In genomic region chr6:4185419-4185818, GRCh38 we compare ENCODE assay signal across 20 cellular contexts. TPM values are rescaled to one million over a fixed set of nuclear protein-coding genes. Genes with fewer than 3 reads are reported as not detected.
DNase-seq lines count a peak whose midpoint lies in the region; TF ChIP-seq lines count a peak whose summit lies in the region.
"Had no signal": no experiment of that assay in that cellular context is flagged by ENCODE, and none has a peak within 500 bp of the region (broad histone marks: within the 10 kb centered on the region; RNA-seq: fewer than 3 reads in every experiment).

No MANE protein-coding gene starts in this region.

- H3K79me2 ChIP-seq in neural progenitor cell (ENCODE audit: low read depth), result no peaks in the 10 kb centered on the region
- H3K79me2 ChIP-seq: hepatocyte had no signal

- H3K4me1 ChIP-seq in neural progenitor cell, result peaks cover 6% of the 10 kb centered on the region
- H3K4me1 ChIP-seq: stomach, transverse colon had no signal

- no peak overlapping the region for H3K4me2 ChIP-seq in neural progenitor cell
- H3K4me2 ChIP-seq: hepatocyte had no signal

- H3K27ac ChIP-seq in neural progenitor cell, result no peak overlapping the region
- H3K27ac ChIP-seq: epithelial cell of prostate, hepatocyte, stomach, transverse colon had no signal

- H3K4me3 Mint-ChIP-seq in activated T-helper 1 cell treated with anti-CD3 and anti-CD28 coated beads, Interleukin-12 subunit alpha, Interleukin-12 subunit beta, Interleukin-2, Interleukin-4 antibody, amounts not matched to agents 30 ng/mL and 10 ng/mL and 1 ng/mL, durations not matched to agents 14 hours and 24 hours and 36 hours, result no peak overlapping the region
- H3K4me3 Mint-ChIP-seq in neural progenitor cell, result no peak overlapping the region
- H3K4me3 Mint-ChIP-seq: CD4-positive, alpha-beta memory T cell; WTC11 had no signal

- no peak overlapping the region for H3K9ac ChIP-seq in neural progenitor cell

- H3K4me1 Mint-ChIP-seq in activated T-helper 1 cell treated with anti-CD3 and anti-CD28 coated beads, Interleukin-12 subunit alpha, Interleukin-12 subunit beta, Interleukin-2, Interleukin-4 antibody, amounts not matched to agents 30 ng/mL and 10 ng/mL and 1 ng/mL, durations not matched to agents 14 hours and 24 hours and 36 hours (ENCODE audit: low read depth), result peaks cover 5% of the 10 kb centered on the region
- no peaks in the 10 kb centered on the region for H3K4me1 Mint-ChIP-seq in neural progenitor cell

- H3K27me3 Mint-ChIP-seq in activated T-helper 1 cell treated with anti-CD3 and anti-CD28 coated beads, Interleukin-12 subunit alpha, Interleukin-12 subunit beta, Interleukin-2, Interleukin-4 antibody, amounts not matched to agents 30 ng/mL and 10 ng/mL and 1 ng/mL, durations not matched to agents 14 hours and 24 hours and 36 hours (ENCODE audit: insufficient read depth), result peaks cover 6% of the 10 kb centered on the region
- peaks cover 5% of the 10 kb centered on the region for H3K27me3 Mint-ChIP-seq in neural progenitor cell (ENCODE audit: insufficient read depth, low read depth)

- no peak overlapping the region for H2AFZ ChIP-seq in neural progenitor cell (replicated peaks)
- H2AFZ ChIP-seq: hepatocyte had no signal

- H3K9me3 ChIP-seq in neural progenitor cell (ENCODE audit: low read depth), result no peaks in the 10 kb centered on the region
- H3K9me3 ChIP-seq: stomach, transverse colon had no signal

- no peaks in the 10 kb centered on the region for H3K27me3 ChIP-seq in neural progenitor cell
- H3K27me3 ChIP-seq: hepatocyte, stomach, transverse colon had no signal

- H3K9me3 Mint-ChIP-seq in activated T-helper 1 cell treated with anti-CD3 and anti-CD28 coated beads, Interleukin-12 subunit alpha, Interleukin-12 subunit beta, Interleukin-2, Interleukin-4 antibody, amounts not matched to agents 30 ng/mL and 10 ng/mL and 1 ng/mL, durations not matched to agents 14 hours and 24 hours and 36 hours, result no peaks in the 10 kb centered on the region
- peaks cover 13% of the 10 kb centered on the region for H3K9me3 Mint-ChIP-seq in neural progenitor cell

- H3K36me3 ChIP-seq in neural progenitor cell, result peaks cover 4% of the 10 kb centered on the region
- H3K36me3 ChIP-seq: stomach, transverse colon had no signal

- no peak for TF ChIP-seq CTCF in neural progenitor cell (IDR thresholded peaks at IDR 0.05)

- no peaks in the 10 kb centered on the region for H3K36me3 Mint-ChIP-seq in activated T-helper 1 cell treated with anti-CD3 and anti-CD28 coated beads, Interleukin-12 subunit alpha, Interleukin-12 subunit beta, Interleukin-2, Interleukin-4 antibody, amounts not matched to agents 30 ng/mL and 10 ng/mL and 1 ng/mL, durations not matched to agents 14 hours and 24 hours and 36 hours (ENCODE audit: low read depth)
- H3K36me3 Mint-ChIP-seq in neural progenitor cell, result no peaks in the 10 kb centered on the region
- H3K36me3 Mint-ChIP-seq: CD4-positive, alpha-beta memory T cell had no signal

- no peaks in the 10 kb centered on the region for H4K20me1 ChIP-seq in neural progenitor cell (ENCODE audit: low read depth)

- intact Hi-C loops in activated T-helper 1 cell treated with anti-CD3 and anti-CD28 coated beads, Interleukin-12 subunit alpha, Interleukin-12 subunit beta, Interleukin-2, Interleukin-4 antibody, amounts not matched to agents 30 ng/mL and 10 ng/mL and 1 ng/mL, durations not matched to agents 14 hours and 24 hours and 36 hours (cut with micrococcal nuclease), result no loop called here

- H3K27ac Mint-ChIP-seq in activated T-helper 1 cell treated with anti-CD3 and anti-CD28 coated beads, Interleukin-12 subunit alpha, Interleukin-12 subunit beta, Interleukin-2, Interleukin-4 antibody, amounts not matched to agents 30 ng/mL and 10 ng/mL and 1 ng/mL, durations not matched to agents 14 hours and 24 hours and 36 hours, result peak overlapping the region; percentile 50
- no peak overlapping the region for H3K27ac Mint-ChIP-seq in neural progenitor cell
- H3K27ac Mint-ChIP-seq: WTC11 had no signal

- H3K4me3 ChIP-seq in neural progenitor cell, result no peak overlapping the region
- H3K4me3 ChIP-seq: GM12878, hepatocyte, stomach, transverse colon had no signal

- DNase-seq in stimulated activated naive CD4-positive, alpha-beta T cell treated with Interleukin-2 at 50 U/mL for 16 hours (lab: John Stamatoyannopoulos, UW), result peak; percentile 50
- no peak for DNase-seq in stimulated activated naive CD4-positive, alpha-beta T cell (lab: John Stamatoyannopoulos, UW)
- no peak for DNase-seq in activated T-helper 1 cell treated with anti-CD3 and anti-CD28 coated beads, Interleukin-12 subunit alpha, Interleukin-12 subunit beta, Interleukin-2, Interleukin-4 antibody, amounts not matched to agents 30 ng/mL and 10 ng/mL and 1 ng/mL, durations not matched to agents 14 hours and 24 hours and 36 hours (ENCODE audit: low spot score)
- peak; percentile 48 to 53 for DNase-seq in stimulated activated CD4-positive, alpha-beta T cell treated with anti-CD3 and anti-CD28 coated beads, Interleukin-2, amount 100 ng/mL, for 24 hours
- DNase-seq in neural progenitor cell (ENCODE audit: low spot score), result no peak
- no peak for DNase-seq in OCI-M2 (lab: John Stamatoyannopoulos, UW; ENCODE audit: unreplicated experiment)
- no peak for DNase-seq in NCI-H748 treated with DMSO at 0.1 percent for 48 hours (lab: John Stamatoyannopoulos, UW)
- DNase-seq: activated gamma-delta T cell; aorta; CD4-positive, alpha-beta memory T cell; central memory CD4-positive, alpha-beta T cell; foreskin fibroblast; NCI-H1417; NCI-H446 treated with DMSO at 0.1 percent for 48 hours; stomach; transverse colon had no signal

- no peaks in the 10 kb centered on the region for H3F3A ChIP-seq in neural progenitor cell (ENCODE audit: low read depth)

RNA-seq across cellular contexts. Expression of gene ECI2, which starts 50.0 kb away (rescaled TPM):
- 12.5 and 13.4 TPM in 2 replicates for total RNA-seq in activated T-helper 1 cell treated with anti-CD3 and anti-CD28 coated beads, Interleukin-12 subunit alpha, Interleukin-12 subunit beta, Interleukin-2, Interleukin-4 antibody, amounts not matched to agents 30 ng/mL and 10 ng/mL and 1 ng/mL, durations not matched to agents 14 hours and 24 hours and 36 hours
- 33.4 and 49.1 TPM in 2 replicates for total RNA-seq in neural progenitor cell (ENCODE audit: low replicate concordance)

Comparison
In these comparisons a context has a peak if more than half of its experiments do, and no peak if none do; other contexts are left out.
1. DNase-seq: peak in stimulated activated naive CD4-positive, alpha-beta T cell treated with Interleukin-2 at 50 U/mL for 16 hours (single experiment) and stimulated activated CD4-positive, alpha-beta T cell treated with anti-CD3 and anti-CD28 coated beads, Interleukin-2, amount 100 ng/mL, for 24 hours (2 of 2); none in stimulated activated naive CD4-positive, alpha-beta T cell (0 of 6), activated T-helper 1 cell treated with anti-CD3 and anti-CD28 coated beads, Interleukin-12 subunit alpha, Interleukin-12 subunit beta, Interleukin-2, Interleukin-4 antibody, amounts not matched to agents 30 ng/mL and 10 ng/mL and 1 ng/mL, durations not matched to agents 14 hours and 24 hours and 36 hours (single experiment), neural progenitor cell (single experiment), OCI-M2 (single experiment) and NCI-H748 treated with DMSO at 0.1 percent for 48 hours (single experiment).